Comparison of ENCODE assay signal across 8 cellular contexts in the genomic region with DNA sequence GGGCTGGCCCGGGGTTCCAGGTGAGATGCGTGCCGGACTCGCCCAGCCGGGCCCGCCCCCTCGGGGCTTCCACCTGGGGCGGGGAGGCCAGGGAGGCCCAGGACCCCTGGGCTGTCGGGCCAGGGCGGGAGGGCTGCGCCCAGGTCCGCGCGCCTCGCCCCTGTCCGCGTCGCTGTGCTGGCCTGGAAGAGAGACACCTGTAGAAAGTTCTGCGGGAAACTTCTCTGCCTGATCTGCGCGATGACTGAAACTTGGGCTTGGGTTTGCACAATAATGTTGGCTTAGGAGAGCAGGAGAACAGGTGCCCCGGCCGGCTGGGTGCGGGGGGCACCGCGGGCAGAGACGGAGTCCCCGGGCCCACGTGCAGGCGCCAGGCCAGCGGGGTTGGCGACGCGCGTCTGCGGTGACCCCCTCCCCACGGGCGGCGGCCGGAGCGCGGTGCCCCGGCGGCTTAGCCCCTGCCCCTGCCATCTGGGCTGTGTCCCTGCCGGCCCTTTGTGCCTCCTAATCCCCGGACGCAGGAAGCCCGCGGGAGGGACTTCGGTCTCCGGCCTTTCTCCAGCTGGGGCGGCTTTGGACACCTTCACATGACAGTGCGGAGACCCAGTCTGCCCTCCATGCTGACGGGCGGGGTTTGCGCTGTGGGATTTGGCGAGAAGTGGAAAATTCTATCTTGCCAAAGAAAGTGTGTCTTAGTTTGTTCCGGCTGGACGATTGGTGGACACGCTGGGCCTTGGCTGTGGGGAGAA. TPM values are rescaled to one million over a fixed set of nuclear protein-coding genes. Genes with fewer than 3 reads are reported as not detected.
DNase-seq lines count a peak whose midpoint lies in the region; ATAC-seq and TF ChIP-seq lines count a peak whose summit lies in the region.

No MANE protein-coding gene starts in this region.

- CTCF ChIA-PET in PC-9 (lab: Charles Lee) = interaction anchor here (0.5 to 2.3 kb wide), 4 partner anchors 9 to 131 kb away, joined by 5 to 15 read pairs (median 6); a partner anchor contains a TSS

- DNase-seq in Right ventricle myocardium inferior (ENCODE audit: missing footprints) (peak; percentile 71), left ventricle myocardium superior (no peak), PC-9 (peak in 1 of 2 experiments; percentile 45), MG63 (no peak), NAMALWA (ENCODE audit: low spot score) (no peak)

- H3K79me2 ChIP-seq in PC-9 (ENCODE audit: low read depth) (peaks cover 44% of the 10 kb centered on the region), parathyroid adenoma (peaks cover 19% of the 10 kb centered on the region)

- H3K9me3 ChIP-seq in PC-9 (ENCODE audit: insufficient read depth, low read depth) (no peaks in the 10 kb centered on the region), esophagus (ENCODE audit: control insufficient read depth in 2 of 2, insufficient read depth in 1 of 2, low read depth in 1 of 2, low read length in 1 of 2) (no peaks in the 10 kb centered on the region), parathyroid adenoma (ENCODE audit: control insufficient read depth, low read length) (no peaks in the 10 kb centered on the region), MG63 (no peaks in the 10 kb centered on the region)

- peak overlapping the region; percentile 99 for H3K4me2 ChIP-seq in PC-9
- H3K4me2 ChIP-seq in parathyroid adenoma (ENCODE audit: low read length) = peak overlapping the region; percentile 81

- no peaks in the 10 kb centered on the region for H3K9me2 ChIP-seq in PC-9 (ENCODE audit: insufficient read depth)

- TF ChIP-seq CTCF in PC-9 (conservative IDR thresholded peaks at IDR 0.05) = 0 out of 2 replicates have a peak, but pooled peaks have one; percentile 12
- no peak for TF ChIP-seq CTCF in parathyroid adenoma (IDR thresholded peaks at IDR 0.05)

- peak overlapping the region; percentile 35 for H3K9ac ChIP-seq in parathyroid adenoma

- intact Hi-C loops in Right ventricle myocardium inferior (cut with DNase I) (loop anchor here (2.0 kb wide), 1 partner anchor 99 kb away; no protein-coding TSS in a partner anchor), left ventricle myocardium superior (cut with micrococcal nuclease) (no loop called here), PC-9 (cut with micrococcal nuclease; ENCODE audit: unreplicated experiment) (loop anchor here (2.0 kb wide), 2 partner anchors 31 to 63 kb away; no protein-coding TSS in a partner anchor)

- H3K36me3 ChIP-seq in PC-9 (ENCODE audit: low read depth) = no peaks in the 10 kb centered on the region
- H3K36me3 ChIP-seq in esophagus (ENCODE audit: control insufficient read depth in 2 of 2, insufficient read depth in 2 of 2, low read length in 1 of 2) = peaks cover 0 to 8% of the 10 kb centered on the region in 2 donors
- no peaks in the 10 kb centered on the region for H3K36me3 ChIP-seq in parathyroid adenoma (ENCODE audit: control insufficient read depth, insufficient read depth, low read length)
- H3K36me3 ChIP-seq in MG63 = no peaks in the 10 kb centered on the region; the same call in 1 of the 2 replicates

- H3K27ac ChIP-seq in PC-9 (peak overlapping the region; percentile 55), esophagus (ENCODE audit: low read depth in 2 of 2, low read length in 1 of 2) (peak overlapping the region; percentile 86 to 89), parathyroid adenoma (peak overlapping the region; percentile 48)

- H3K4me1 ChIP-seq in PC-9 (replicated peaks; ENCODE audit: insufficient read depth) (peaks cover 26% of the 10 kb centered on the region), esophagus (ENCODE audit: control insufficient read depth in 2 of 2, insufficient read depth in 2 of 2, low read length in 1 of 2) (peaks cover 2 to 5% of the 10 kb centered on the region in 2 donors), parathyroid adenoma (no peaks in the 10 kb centered on the region)

- TSS peak; percentile 34 for BruUV-seq in PC-9 (replicated peaks; lab: Mats Ljungman, UMichigan)

- POLR2A ChIA-PET in PC-9 (lab: Charles Lee; ENCODE audit: unreplicated experiment) = interaction anchor here (0.5 to 2.5 kb wide), 14 partner anchors 10 to 836 kb away, joined by 3 to 35 read pairs (median 4); a partner anchor contains a TSS

- 1 to 2% methylated on average over 57 to 60 of the region's 60 CpGs for WGBS in esophagus, 2 donors

- peaks cover 24% of the 10 kb centered on the region; the same call in 1 of the 2 replicates for H3F3A ChIP-seq in PC-9 (ENCODE audit: insufficient read depth, low read depth)

- H3K27me3 ChIP-seq in PC-9 (ENCODE audit: insufficient read depth, low read depth) = no peaks in the 10 kb centered on the region
- no peaks in the 10 kb centered on the region for H3K27me3 ChIP-seq in esophagus (ENCODE audit: control insufficient read depth in 1 of 2, insufficient read depth in 2 of 2, low read length in 2 of 2)
- H3K27me3 ChIP-seq in parathyroid adenoma (ENCODE audit: control insufficient read depth, insufficient read depth, low read length) = no peaks in the 10 kb centered on the region
- no peaks in the 10 kb centered on the region for H3K27me3 ChIP-seq in MG63

- H4K20me1 ChIP-seq in PC-9 (ENCODE audit: insufficient read depth) = no peaks in the 10 kb centered on the region; the same call in 1 of the 2 replicates

- H3K4me3 ChIP-seq in PC-9 (peak overlapping the region; percentile 79), esophagus (ENCODE audit: low read depth in 1 of 2, low read length in 2 of 2) (peak overlapping the region; percentile 67 to 69), parathyroid adenoma (ENCODE audit: low read depth, low read length) (peak overlapping the region; percentile 58), MG63 (no peak overlapping the region)

- ATAC-seq in Right ventricle myocardium inferior = no peak
- ATAC-seq in left ventricle myocardium superior = no peak
- no peak for ATAC-seq in GM19035 (IDR thresholded peaks at IDR 0.05; ENCODE audit: unreplicated experiment)

- H2AFZ ChIP-seq in PC-9 = peak overlapping the region; percentile 85
- H2AFZ ChIP-seq in parathyroid adenoma = peak overlapping the region; percentile 85

RNA-seq across cellular contexts. Expression of a gene that starts 0.5 kb away (rescaled TPM):
- total RNA-seq in Right ventricle myocardium inferior = 4.1 TPM
- total RNA-seq in left ventricle myocardium superior = 5.1 TPM
- total RNA-seq in PC-9 (2021) = 138 and 156 TPM in 2 replicates
- polyA plus RNA-seq in esophagus = 100 to 1,000 TPM in 1 of 2 donors, 10 to 100 TPM in 1; 71.6 to 139 TPM
- total RNA-seq in MG63 (2014; rRNA removed; shearing (Covaris generic); ENCODE audit: low replicate concordance) = 0.39 and 3.9 TPM in 2 replicates

RNA-seq across cellular contexts. Expression of a gene that starts 9.7 kb away (rescaled TPM):
- total RNA-seq in Right ventricle myocardium inferior (6.1 TPM), left ventricle myocardium superior (8.3 TPM), PC-9 (2021) (42.6 and 45.1 TPM in 2 replicates)
- 10 to 100 TPM; 25.1 to 31.5 TPM for polyA plus RNA-seq in esophagus
- 34.6 and 83.8 TPM in 2 replicates for total RNA-seq in MG63 (2014; rRNA removed; shearing (Covaris generic); ENCODE audit: low replicate concordance)

RNA-seq across cellular contexts. Expression of a gene that starts 10.6 kb away (rescaled TPM):
- total RNA-seq in Right ventricle myocardium inferior (39.1 TPM), left ventricle myocardium superior (36.6 TPM), PC-9 (2021) (24.4 and 25.4 TPM in 2 replicates)
- polyA plus RNA-seq in esophagus = 10 to 100 TPM in 1 of 2 donors, 1 to 10 TPM in 1; 6.3 to 10.5 TPM
- total RNA-seq in MG63 (2014; rRNA removed; shearing (Covaris generic); ENCODE audit: low replicate concordance) = 3.9 and 7.8 TPM in 2 replicates

Comparison
In these comparisons a context has a peak if more than half of its experiments do, and no peak if none do; other contexts are left out.
1. RNA of a gene that starts 0.5 kb away (total RNA-seq): 138 to 156 TPM in PC-9; 5.1 TPM in left ventricle myocardium superior (single experiment), 4.1 TPM in Right ventricle myocardium inferior (single experiment) and 0.39 to 3.9 TPM in MG63; every median in the first group is over 10 times any median in the second.
2. Peak in every context shown above with its lines, with median percentiles within 50 percentile points of each other: H3K27ac ChIP-seq.